In the genomic region with DNA sequence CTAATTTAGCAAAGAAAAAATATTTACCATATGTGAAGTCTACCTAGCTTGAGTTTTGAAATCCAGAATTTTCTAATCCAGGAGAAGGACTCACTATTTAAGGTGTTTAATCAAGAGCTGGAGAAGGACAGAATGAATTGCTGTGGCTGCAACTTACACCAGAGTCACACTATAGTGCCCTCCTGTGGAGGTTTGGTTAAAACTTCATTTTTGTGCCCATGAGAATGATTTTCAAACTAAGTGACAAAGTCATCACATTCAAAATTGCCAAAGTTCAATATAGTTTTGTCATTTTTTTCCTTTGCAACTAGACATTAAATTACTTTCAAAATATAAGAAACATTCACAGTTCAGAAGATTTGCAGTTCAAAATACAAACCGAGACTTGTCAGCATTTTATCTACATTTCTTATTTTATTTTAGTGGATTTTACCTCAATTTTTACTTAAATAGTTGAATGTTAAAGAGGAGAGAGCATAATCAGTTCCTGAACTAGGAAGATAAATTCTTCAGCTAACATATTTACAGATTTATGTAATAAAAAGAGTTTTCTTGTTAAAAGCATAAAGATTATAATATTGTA, we compare ENCODE assay signal across 8 cellular contexts.
DNase-seq lines count a peak whose midpoint lies in the region; TF ChIP-seq lines count a peak whose summit lies in the region.

No MANE protein-coding gene starts in this region.

- no peaks in the 10 kb centered on the region for H3K9me3 ChIP-seq in adrenal gland (replicated peaks in 1 of 3)
- H3K9me3 ChIP-seq in transverse colon = no peaks in the 10 kb centered on the region

- H3K27me3 ChIP-seq in adrenal gland (no peaks in the 10 kb centered on the region), transverse colon (no peaks in the 10 kb centered on the region)

- TF ChIP-seq EP300 in transverse colon (IDR thresholded peaks at IDR 0.05; ENCODE audit: low read depth) = no peak

- no peak overlapping the region for H3K27ac ChIP-seq in adrenal gland
- H3K27ac ChIP-seq in transverse colon = no peak overlapping the region

- in situ Hi-C loops in transverse colon (cut with MboI; ENCODE audit: low pct_ligation_motif_present in 1 of 4, low pct_unique_long_range_greater_than_20kb in 1 of 4, low sequenced_read_pairs in 3 of 4) = loop anchor here in 2 of 4 donors (25.0 kb wide), 2 partner anchors 596 to 921 kb away; no protein-coding TSS in a partner anchor

- intact Hi-C loops in adrenal gland (cut with DNase I) (no loop called here), transverse colon (cut with DNase I; ENCODE audit: low total_unique reads) (no loop called here)

- peak; percentile 47 to 66 (median 58) for TF ChIP-seq CTCF in adrenal gland (IDR thresholded peaks at IDR 0.05)
- peak; percentile 43 to 54 (median 47) for TF ChIP-seq CTCF in transverse colon (IDR thresholded peaks at IDR 0.05)

- no peak for TF ChIP-seq POLR2A in adrenal gland (IDR thresholded peaks at IDR 0.05)
- no peak for TF ChIP-seq POLR2A in transverse colon (IDR thresholded peaks at IDR 0.05)

- WGBS in adrenal gland, 4 donors = 74 to 85% (median 80%) methylated on average over 1 of the region's 1 CpG
- WGBS in transverse colon (ENCODE audit: low coverage in 1 of 2), 2 donors = 89 to 100% methylated on average over 1 of the region's 1 CpG

- DNase-seq in AG08395 (ENCODE audit: low spot score) (peak; percentile 48), GDM1 (lab: John Stamatoyannopoulos, UW) (peak; percentile 16), NCI-H1436 treated with DMSO at 0.1 percent for 48 hours (lab: John Stamatoyannopoulos, UW) (peak; percentile 5), adrenal gland (peak in 5 of 7 donors; percentile 25 to 51 (median 30)), iPS-NIHi7 (ENCODE audit: extremely low spot score) (peak; percentile 27), transverse colon (no peak), HuH-7.5 (ENCODE audit: low spot score) (no peak)
- no peak for DNase-seq in NK-92 treated with Interleukin-12 subunit alpha and Interleukin-12 subunit beta, amount 100 ng/mL, for 24 hours (lab: John Stamatoyannopoulos, UW)

- H3K36me3 ChIP-seq in adrenal gland (replicated peaks in 1 of 2) = no peaks in the 10 kb centered on the region
- H3K36me3 ChIP-seq in transverse colon = no peaks in the 10 kb centered on the region

- no peaks in the 10 kb centered on the region for H3K4me1 ChIP-seq in adrenal gland (replicated peaks in 1 of 2)
- H3K4me1 ChIP-seq in transverse colon = peaks cover 0 to 3% (median 0%) of the 10 kb centered on the region in 4 donors

- H3K4me3 ChIP-seq in adrenal gland (no peak overlapping the region), transverse colon (no peak overlapping the region)

Comparison
In these comparisons a context has a peak if more than half of its experiments do, and no peak if none do; other contexts are left out.
1. DNase-seq: peak in AG08395 (single experiment), GDM1 (single experiment), NCI-H1436 treated with DMSO at 0.1 percent for 48 hours (single experiment), adrenal gland (5 of 7) and iPS-NIHi7 (single experiment); none in transverse colon (single experiment), HuH-7.5 (single experiment) and NK-92 treated with Interleukin-12 subunit alpha and Interleukin-12 subunit beta, amount 100 ng/mL, for 24 hours (single experiment).